1 cellular context compared by ENCODE assay signal in genomic region chr13:95516492-95516891, GRCh38.
TF ChIP-seq lines count a peak whose summit lies in the region.

No MANE protein-coding gene starts in this region.

TF ChIP-seq in GM23338, 12 proteins besides CTCF, POLR2A, EP300 and RAD21 (continued from another document):
- TF ChIP-seq REST (IDR thresholded peaks at IDR 0.05; ENCODE audit: unreplicated experiment) (no peak), ZNF114 (CRISPR knock-in tag; IDR thresholded peaks at IDR 0.05) (no peak), CREB1 (CRISPR knock-in tag; IDR thresholded peaks at IDR 0.05; ENCODE audit: low read depth) (no peak)
